Comparison of ENCODE assay signal across 17 cellular contexts in the genomic region with DNA sequence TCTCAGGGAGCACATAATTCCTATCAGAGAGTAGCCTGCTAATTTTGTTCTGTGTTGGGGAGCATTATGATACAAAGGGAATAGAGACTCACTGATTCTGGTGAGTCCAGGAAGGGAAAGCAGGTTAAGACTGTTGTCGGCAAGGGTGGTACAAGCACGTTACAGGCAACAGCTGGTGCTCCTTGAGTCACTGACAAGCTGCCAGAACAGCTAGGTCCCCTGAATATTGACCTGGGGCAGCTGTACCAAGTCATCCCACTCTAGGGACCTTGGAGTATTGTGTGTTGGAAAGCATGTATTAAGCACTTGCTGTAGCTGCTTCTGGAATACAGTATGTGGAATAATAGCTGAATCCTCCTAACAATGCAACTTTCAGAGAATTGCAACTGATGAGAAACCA. TPM values are rescaled to one million over a fixed set of nuclear protein-coding genes. Genes with fewer than 3 reads are reported as not detected.
A peak's percentile ranks its signal among the peaks of the same experiment; 100 is the strongest.
DNase-seq lines count a peak whose midpoint lies in the region; ATAC-seq and FAIRE-seq lines count a peak whose summit lies in the region.
"Had no signal": no experiment of that assay in that cellular context is flagged by ENCODE, and none has a peak within 500 bp of the region (broad histone marks: within the 10 kb centered on the region; RNA-seq: fewer than 3 reads in every experiment).

No MANE protein-coding gene starts in this region.

- DNase-seq in NCI-H82 (lab: John Stamatoyannopoulos, UW) (peak; percentile 74), NCI-H82 treated with DMSO at 0.1 percent for 48 hours (lab: John Stamatoyannopoulos, UW; ENCODE audit: unreplicated experiment) (no peak), NCI-H1694 treated with DMSO at 0.1 percent for 48 hours (lab: John Stamatoyannopoulos, UW) (peak; percentile 26), NCI-H69 (lab: John Stamatoyannopoulos, UW) (peak; percentile 48), urothelium cell line (ENCODE audit: low spot score) (no peak), NCI-H2227 treated with DMSO at 0.1 percent for 48 hours (lab: John Stamatoyannopoulos, UW) (no peak)
- DNase-seq in activated CD4-positive, alpha-beta T cell treated with anti-CD3 and anti-CD28 coated beads for 48 hours, result no peak
- DNase-seq: ACHN; CD4-positive, CD25-positive, alpha-beta regulatory T cell; DMS79 treated with DMSO at 0.1 percent for 48 hours; EL; GDM1; GOT3; H9 had no signal

- no peaks in the 10 kb centered on the region for H3K36me3 Mint-ChIP-seq in activated T-helper 17 cell treated with anti-CD3 and anti-CD28 coated beads, Interleukin-2, amount 50 U/mL, for 72 hours (ENCODE audit: low read depth)
- H3K36me3 Mint-ChIP-seq: CD4-positive, CD25-positive, alpha-beta regulatory T cell had no signal

- H3K4me3 Mint-ChIP-seq in activated T-helper 17 cell treated with anti-CD3 and anti-CD28 coated beads, Interleukin-2, amount 50 U/mL, for 72 hours, result no peak overlapping the region
- H3K4me3 Mint-ChIP-seq: CD4-positive, CD25-positive, alpha-beta regulatory T cell; H9 had no signal

- no peaks in the 10 kb centered on the region for H3K27me3 Mint-ChIP-seq in activated T-helper 17 cell treated with anti-CD3 and anti-CD28 coated beads, Interleukin-2, amount 50 U/mL, for 72 hours

- H3K4me1 Mint-ChIP-seq in activated T-helper 17 cell treated with anti-CD3 and anti-CD28 coated beads, Interleukin-2, amount 50 U/mL, for 72 hours, result peaks cover 13% of the 10 kb centered on the region
- H3K4me1 Mint-ChIP-seq: CD4-positive, CD25-positive, alpha-beta regulatory T cell had no signal

- no peak overlapping the region for H3K27ac Mint-ChIP-seq in activated T-helper 17 cell treated with anti-CD3 and anti-CD28 coated beads, Interleukin-2, amount 50 U/mL, for 72 hours
- H3K27ac Mint-ChIP-seq: CD4-positive, CD25-positive, alpha-beta regulatory T cell; H9 had no signal

- peak; percentile 37 for FAIRE-seq in urothelium cell line (lab: Jason Lieb, UNC)
- FAIRE-seq: GM12892, GM19239 had no signal

- no peak for ATAC-seq in activated T-helper 17 cell treated with anti-CD3 and anti-CD28 coated beads, Interleukin-2, amount 50 U/mL, for 72 hours (replicated peaks)

- no peaks in the 10 kb centered on the region for H3K9me3 Mint-ChIP-seq in activated T-helper 17 cell treated with anti-CD3 and anti-CD28 coated beads, Interleukin-2, amount 50 U/mL, for 72 hours
- H3K9me3 Mint-ChIP-seq: CD4-positive, CD25-positive, alpha-beta regulatory T cell; H9 had no signal

RNA-seq across cellular contexts. Expression of gene GLCCI1, which starts 37.0 kb away (rescaled TPM):
- 10 to 100 TPM; 22.3 to 29.1 TPM for total RNA-seq in activated T-helper 17 cell treated with anti-CD3 and anti-CD28 coated beads, Interleukin-2, amount 50 U/mL, for 72 hours

Comparison
In these comparisons a context has a peak if more than half of its experiments do, and no peak if none do; other contexts are left out.
1. DNase-seq: peak in NCI-H82 (single experiment), NCI-H1694 treated with DMSO at 0.1 percent for 48 hours (single experiment) and NCI-H69 (single experiment); none in NCI-H82 treated with DMSO at 0.1 percent for 48 hours (single experiment), urothelium cell line (single experiment), NCI-H2227 treated with DMSO at 0.1 percent for 48 hours (single experiment) and activated CD4-positive, alpha-beta T cell treated with anti-CD3 and anti-CD28 coated beads for 48 hours (single experiment).